In the genomic region with DNA sequence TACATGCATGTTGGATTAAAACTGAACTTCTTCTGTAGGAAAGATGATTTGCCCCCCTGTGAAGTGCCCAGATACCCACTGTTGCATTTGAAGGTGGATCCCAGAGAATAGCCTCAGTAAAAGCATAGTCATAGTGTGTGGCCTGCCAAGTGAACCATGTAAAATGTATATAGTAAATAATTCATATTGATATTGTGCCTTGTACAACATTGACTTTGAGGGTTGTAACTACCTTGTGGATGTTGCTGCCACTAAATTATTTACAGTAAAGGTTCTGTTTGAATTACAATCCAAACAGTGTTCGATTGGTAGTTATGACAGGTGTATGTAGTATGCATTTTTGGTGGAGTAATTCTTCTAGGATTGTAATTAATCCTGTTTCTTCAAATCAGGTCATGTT, we compare ENCODE assay signal across 17 cellular contexts. TPM values are rescaled to one million over a fixed set of nuclear protein-coding genes. Genes with fewer than 3 reads are reported as not detected.
DNase-seq lines count a peak whose midpoint lies in the region; ATAC-seq, FAIRE-seq and TF ChIP-seq lines count a peak whose summit lies in the region.
"Had no signal": no experiment of that assay in that cellular context is flagged by ENCODE, and none has a peak within 500 bp of the region (broad histone marks: within the 10 kb centered on the region; RNA-seq: fewer than 3 reads in every experiment).

No MANE protein-coding gene starts in this region.

- H3K36me3 Mint-ChIP-seq in Calu3 (ENCODE audit: insufficient read depth, unreplicated experiment), result peaks cover 6% of the 10 kb centered on the region

- H3K27ac ChIP-seq in HCT116 (ENCODE audit: low read depth, low read length) (peak overlapping the region; percentile 75; the same call in 1 of the 2 replicates), ascending aorta (peak overlapping the region; percentile 88 to 90), rectal smooth muscle tissue (ENCODE audit: low read depth, low read length) (peak overlapping the region; percentile 61)

- H3K4me2 ChIP-seq in HCT116 (ENCODE audit: low read length), result peak overlapping the region; percentile 87

- TF ChIP-seq CTCF in HCT116 (IDR thresholded peaks at IDR 0.05 in 2 of 3, conservative IDR thresholded peaks at IDR 0.05 in 1 of 3; ENCODE audit: borderline replicate concordance in 1 of 3, insufficient read depth in 1 of 3, low read depth in 2 of 3, low read length in 2 of 3) (no peak), ascending aorta (IDR thresholded peaks at IDR 0.05) (no peak), Calu3 (IDR thresholded peaks at IDR 0.05; ENCODE audit: unreplicated experiment) (no peak)

- H3K9ac ChIP-seq in HCT116 (ENCODE audit: low read length) (peak overlapping the region; percentile 55), rectal smooth muscle tissue (ENCODE audit: low read length) (no peak overlapping the region)

- no peak overlapping the region for H2AFZ ChIP-seq in HCT116 (ENCODE audit: low read depth, low read length, poor library complexity, severe bottlenecking)

- H3K79me2 ChIP-seq in HCT116 (ENCODE audit: insufficient read depth, low read length), result peaks cover 42% of the 10 kb centered on the region

- no peak for TF ChIP-seq RAD21 in HCT116 (IDR thresholded peaks at IDR 0.05; ENCODE audit: low read depth)

- H4K20me1 ChIP-seq in HCT116 (ENCODE audit: insufficient read depth), result no peaks in the 10 kb centered on the region

- H3K9me2 ChIP-seq in HCT116 (ENCODE audit: insufficient read depth), result no peaks in the 10 kb centered on the region

- H3K4me1 ChIP-seq in HCT116 (ENCODE audit: control insufficient read depth in 1 of 2, insufficient read depth in 2 of 2, low read length in 2 of 2) (peaks cover 28 to 48% of the 10 kb centered on the region in 2 experiments), ascending aorta (peaks cover 21 to 37% of the 10 kb centered on the region in 2 donors), rectal smooth muscle tissue (ENCODE audit: control insufficient read depth, insufficient read depth, low read length) (peaks cover 28% of the 10 kb centered on the region)

- H3K4me3 ChIP-seq in HCT116 (replicated peaks in 1 of 2; ENCODE audit: low read depth in 1 of 2, low read length in 2 of 2), result no peak overlapping the region
- H3K4me3 ChIP-seq in ascending aorta, result no peak overlapping the region
- no peak overlapping the region for H3K4me3 ChIP-seq in rectal smooth muscle tissue (ENCODE audit: low read length)
- H3K4me3 ChIP-seq: suprapubic skin had no signal

- no peaks in the 10 kb centered on the region for H3K9me3 ChIP-seq in HCT116 (ENCODE audit: control insufficient read depth in 1 of 2, insufficient read depth in 1 of 2, low read depth in 1 of 2, low read length in 2 of 2)
- H3K9me3 ChIP-seq in ascending aorta, result no peaks in the 10 kb centered on the region
- H3K9me3 ChIP-seq: suprapubic skin had no signal

- H3K4me3 Mint-ChIP-seq in Calu3 (ENCODE audit: low read depth, unreplicated experiment), result no peak overlapping the region
- H3K4me3 Mint-ChIP-seq: activated T-helper 1 cell treated with anti-CD3 and anti-CD28 coated beads, Interleukin-12 subunit alpha, Interleukin-12 subunit beta, Interleukin-2, Interleukin-4 antibody, amounts not matched to agents 30 ng/mL and 10 ng/mL and 1 ng/mL, durations not matched to agents 14 hours and 24 hours and 36 hours; endodermal cell; neural crest cell had no signal

- no peak for TF ChIP-seq POLR2A in HCT116 (IDR thresholded peaks at IDR 0.05; ENCODE audit: borderline replicate concordance, extremely low read depth, insufficient read depth, insufficient read length)
- no peak for TF ChIP-seq POLR2A in GM12892 (IDR thresholded peaks at IDR 0.05; ENCODE audit: low read depth, low read length)

- peaks cover 30% of the 10 kb centered on the region for H3K4me1 Mint-ChIP-seq in Calu3 (ENCODE audit: low read depth, unreplicated experiment)

- no peaks in the 10 kb centered on the region for H3K9me3 Mint-ChIP-seq in Calu3 (ENCODE audit: low read depth, unreplicated experiment)
- H3K9me3 Mint-ChIP-seq: activated T-helper 1 cell treated with anti-CD3 and anti-CD28 coated beads, Interleukin-12 subunit alpha, Interleukin-12 subunit beta, Interleukin-2, Interleukin-4 antibody, amounts not matched to agents 30 ng/mL and 10 ng/mL and 1 ng/mL, durations not matched to agents 14 hours and 24 hours and 36 hours; endodermal cell; neural crest cell had no signal

- no peak overlapping the region for H3K27ac Mint-ChIP-seq in Calu3 (ENCODE audit: unreplicated experiment)

- FAIRE-seq in GM12892 (lab: Jason Lieb, UNC), result no peak

- no peaks in the 10 kb centered on the region for H3K27me3 Mint-ChIP-seq in Calu3 (ENCODE audit: unreplicated experiment)

- ATAC-seq in HCT116, result no peak

- no peaks in the 10 kb centered on the region for H3K36me3 ChIP-seq in HCT116 (ENCODE audit: control insufficient read depth in 1 of 2, insufficient read depth in 2 of 2, low read length in 2 of 2)
- no peaks in the 10 kb centered on the region for H3K36me3 ChIP-seq in ascending aorta
- H3K36me3 ChIP-seq in rectal smooth muscle tissue (ENCODE audit: control insufficient read depth, insufficient read depth, low read length), result no peaks in the 10 kb centered on the region
- H3K36me3 ChIP-seq: suprapubic skin had no signal

- CTCF ChIA-PET in HCT116 (lab: Charles Lee), result interaction anchor here (1.6 kb wide), 1 partner anchor 13 kb away, joined by 4 read pairs; no protein-coding TSS in a partner anchor
- CTCF ChIA-PET in Calu3 (lab: Charles Lee), result interaction anchor here (0.7 kb wide), 1 partner anchor 1174 kb away, joined by 3 read pairs; no protein-coding TSS in a partner anchor

- intact Hi-C loops in HCT116 (cut with micrococcal nuclease) (no loop called here), ascending aorta (cut with DNase I) (loop anchor here (5.0 kb wide), 2 partner anchors 37 to 67 kb away; no protein-coding TSS in a partner anchor), Calu3 (cut with micrococcal nuclease; ENCODE audit: unreplicated experiment) (no loop called here)

- POLR2A ChIA-PET in HCT116 (lab: Charles Lee), result no interaction called here

- DNase-seq in DMS53 (lab: John Stamatoyannopoulos, UW), result peak; percentile 40
- no peak for DNase-seq in DMS53 treated with DMSO at 0.1 percent for 48 hours (lab: John Stamatoyannopoulos, UW; ENCODE audit: unreplicated experiment)
- no peak for DNase-seq in HCT116 (ENCODE audit: low read depth, low spot score)
- no peak for DNase-seq in ascending aorta (ENCODE audit: low spot score in 2 of 2)
- DNase-seq in GM12892 (ENCODE audit: insufficient read length), result no peak
- DNase-seq in Calu3, result no peak
- DNase-seq in mesenteric fat pad (ENCODE audit: low spot score), result no peak
- DNase-seq: 8988T; activated CD4-positive, CD25-positive, alpha-beta regulatory T cell; endodermal cell; glutamatergic neuron; KG1; NCI-H146 had no signal

- H3K27me3 ChIP-seq in HCT116 (ENCODE audit: insufficient read depth, low read length), result no peaks in the 10 kb centered on the region
- no peaks in the 10 kb centered on the region for H3K27me3 ChIP-seq in ascending aorta
- no peaks in the 10 kb centered on the region for H3K27me3 ChIP-seq in rectal smooth muscle tissue (ENCODE audit: control insufficient read depth, insufficient read depth, low read length)
- H3K27me3 ChIP-seq: suprapubic skin had no signal

- RAD21 ChIA-PET in HCT116 (lab: Charles Lee; ENCODE audit: low non-redundant PET in 1 of 2, low total read pairs in 2 of 2, uncharacterized antibody in 2 of 2, unreplicated experiment in 2 of 2), result no interaction called here

- BruUV-seq in HCT116 (replicated peaks; lab: Mats Ljungman, UMichigan), result no TSS peak
- no TSS peak for BruUV-seq in Calu3 (replicated peaks; lab: Mats Ljungman, UMichigan)

TF ChIP-seq in HCT116, 20 proteins besides CTCF, POLR2A, EP300 and RAD21 (continues in another document):
- no peak for TF ChIP-seq CEBPB (IDR thresholded peaks at IDR 0.05; ENCODE audit: low read depth)
- TF ChIP-seq POLR2AphosphoS5 (IDR thresholded peaks at IDR 0.05; ENCODE audit: low read depth, low read length), result no peak
- TF ChIP-seq ZBTB33 (IDR thresholded peaks at IDR 0.05; ENCODE audit: extremely low read depth, insufficient replicate concordance, low read length), result no peak
- TF ChIP-seq EZH2phosphoT487 (IDR thresholded peaks at IDR 0.05; ENCODE audit: borderline replicate concordance), result no peak
- TF ChIP-seq ZNF274 (IDR thresholded peaks at IDR 0.05; ENCODE audit: low read depth, low read length), result no peak
- TF ChIP-seq ZFX (IDR thresholded peaks at IDR 0.05), result no peak
- TF ChIP-seq SIN3A (IDR thresholded peaks at IDR 0.05; ENCODE audit: low read depth), result no peak

RNA-seq across cellular contexts. Expression of gene TMEM131L, which starts 19.2 kb away (rescaled TPM):
- total RNA-seq in HCT116 (2021; ENCODE audit: unreplicated experiment), result 19.7 TPM
- 5.1 and 6.6 TPM in 2 replicates for polyA plus RNA-seq in HCT116 (2012)
- 6.9 TPM for total RNA-seq in ascending aorta
- 64.2 TPM for polyA plus RNA-seq in GM12892 (2012; ENCODE audit: missing spikeins)
- total RNA-seq in Calu3 (2022), result 8.8 and 9.4 TPM in 2 replicates
- 27.0 TPM for total RNA-seq in mesenteric fat pad
